In genomic region chr12:8389296-8389695, GRCh38 we compare ENCODE assay signal across 7 cellular contexts.
DNase-seq lines count a peak whose midpoint lies in the region; ATAC-seq and TF ChIP-seq lines count a peak whose summit lies in the region.
"Not testable (repeated sequence)": the region's sequence is repeated elsewhere in the genome, so short reads cannot be mapped to it uniquely, and the experiment has no call there.

No MANE protein-coding gene starts in this region.

- not testable (repeated sequence) for H3K9me3 Mint-ChIP-seq in T-cell; activated T-cell treated with anti-CD3 and anti-CD28 coated beads, Interleukin-2, amount 50 U/mL, for 4 hours; brain; mesothelial cell of epicardium; osteocyte (ENCODE audit: unreplicated experiment)

- not testable (repeated sequence) for TF ChIP-seq CTCF in brain (conservative IDR thresholded peaks at IDR 0.05); mesothelial cell of epicardium (IDR thresholded peaks at IDR 0.05; ENCODE audit: unreplicated experiment); osteocyte (IDR thresholded peaks at IDR 0.05)

- peaks cover 12 to 33% of the 10 kb centered on the region in 2 donors for H3K27me3 Mint-ChIP-seq in T-cell
- peaks cover 27% of the 10 kb centered on the region for H3K27me3 Mint-ChIP-seq in activated T-cell treated with anti-CD3 and anti-CD28 coated beads, Interleukin-2, amount 50 U/mL, for 4 hours (ENCODE audit: low read depth)
- H3K27me3 Mint-ChIP-seq in brain, result peaks cover 17% of the 10 kb centered on the region
- H3K27me3 Mint-ChIP-seq in mesothelial cell of epicardium (ENCODE audit: low read depth), result peaks cover 39% of the 10 kb centered on the region
- peaks cover 12% of the 10 kb centered on the region for H3K27me3 Mint-ChIP-seq in osteocyte (ENCODE audit: unreplicated experiment)

- H3K4me3 Mint-ChIP-seq in T-cell (peak overlapping the region; percentile 47 to 68 (median 56)), brain (peak overlapping the region; percentile 37 to 77 (median 72)), mesothelial cell of epicardium (peak overlapping the region; percentile 64), osteocyte (ENCODE audit: unreplicated experiment) (peak overlapping the region; percentile 54)
- peak overlapping the region; percentile 58 for H3K4me3 Mint-ChIP-seq in activated T-cell treated with anti-CD3 and anti-CD28 coated beads, Interleukin-2, amount 50 U/mL, for 4 hours

- CTCF ChIA-PET in T-cell (lab: Charles Lee), result not testable (repeated sequence)

- POLR2A ChIA-PET in T-cell (lab: Charles Lee), result not testable (repeated sequence)

- not testable (repeated sequence) for ATAC-seq in T-cell (replicated peaks in 1 of 4); activated T-cell treated with anti-CD3 and anti-CD28 coated beads, Interleukin-2, amount 50 U/mL, for 4 hours

- H3K4me1 Mint-ChIP-seq in T-cell; activated T-cell treated with anti-CD3 and anti-CD28 coated beads, Interleukin-2, amount 50 U/mL, for 4 hours (ENCODE audit: low read depth); brain; mesothelial cell of epicardium; osteocyte (ENCODE audit: unreplicated experiment): not testable (repeated sequence)

- intact Hi-C loops in cardiac septum (cut with DNase I), result not testable (repeated sequence)

- not testable (repeated sequence) for H3K27ac Mint-ChIP-seq in T-cell; brain; mesothelial cell of epicardium; osteocyte (ENCODE audit: unreplicated experiment)

- not testable (repeated sequence) for H3K36me3 Mint-ChIP-seq in T-cell; activated T-cell treated with anti-CD3 and anti-CD28 coated beads, Interleukin-2, amount 50 U/mL, for 4 hours (ENCODE audit: insufficient read depth); brain; mesothelial cell of epicardium; osteocyte (ENCODE audit: unreplicated experiment)

- peak; percentile 11 for DNase-seq in Daoy (ENCODE audit: low read depth)
- DNase-seq in T-cell; activated T-cell treated with anti-CD3 and anti-CD28 coated beads, Interleukin-2, amount 50 U/mL, for 4 hours; mesothelial cell of epicardium (ENCODE audit: low spot score in 2 of 2, unreplicated experiment in 2 of 2); osteocyte (ENCODE audit: extremely low spot score, unreplicated experiment): not testable (repeated sequence)
- peak; percentile 47 for DNase-seq in cardiac septum (ENCODE audit: low spot score)
